In the genomic region with DNA sequence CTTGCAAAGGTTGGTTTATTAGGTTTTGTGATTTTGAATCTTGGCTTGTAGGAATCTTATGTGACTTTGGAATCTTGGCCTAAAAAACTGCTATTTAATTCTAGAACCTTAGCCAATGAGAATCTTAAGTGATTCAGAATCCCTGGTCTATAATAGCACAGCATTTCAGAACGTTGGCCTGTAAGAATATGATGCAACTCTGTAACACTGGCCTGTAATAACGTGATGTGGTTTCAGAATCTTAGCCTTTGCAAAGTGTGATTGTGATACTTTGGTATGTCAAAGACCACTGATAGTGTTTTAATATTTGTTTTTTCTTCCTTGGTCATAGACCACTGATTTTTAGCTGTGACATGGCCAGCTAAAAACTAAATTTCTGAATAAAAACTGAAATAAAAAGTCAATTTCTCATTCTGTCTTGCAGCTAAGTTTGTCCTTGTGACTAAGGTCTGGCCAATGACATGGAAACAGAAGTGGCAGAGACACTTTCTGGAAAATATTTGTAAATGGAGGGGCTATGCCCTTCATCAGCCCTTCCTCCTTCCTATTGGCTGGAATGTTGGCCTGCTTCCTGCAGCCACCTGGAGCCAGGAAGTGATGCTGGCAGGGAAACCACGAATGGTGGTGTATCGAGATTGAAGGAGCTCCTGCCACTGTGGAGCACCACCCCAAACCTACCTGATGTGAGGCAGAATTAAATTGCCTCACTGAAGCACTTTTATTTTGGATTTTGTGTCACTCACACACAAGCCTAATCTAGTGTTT, we compare ENCODE assay signal across 12 cellular contexts. TPM values are rescaled to one million over a fixed set of nuclear protein-coding genes. Genes with fewer than 3 reads are reported as not detected.
DNase-seq lines count a peak whose midpoint lies in the region; ATAC-seq and TF ChIP-seq lines count a peak whose summit lies in the region.
"Had no signal": no experiment of that assay in that cellular context is flagged by ENCODE, and none has a peak within 500 bp of the region (broad histone marks: within the 10 kb centered on the region; RNA-seq: fewer than 3 reads in every experiment).

No MANE protein-coding gene starts in this region.

- peak; percentile 57 for ATAC-seq in omental fat pad (ENCODE audit: low FRiP score)
- no peak for ATAC-seq in T-cell (replicated peaks in 1 of 4)
- ATAC-seq in HG02678 (IDR thresholded peaks at IDR 0.05; ENCODE audit: unreplicated experiment): no peak
- ATAC-seq: upper lobe of right lung had no signal

- H3K27me3 Mint-ChIP-seq in T-cell: peaks cover 13 to 24% of the 10 kb centered on the region in 2 donors

- POLR2A ChIA-PET in T-cell (lab: Charles Lee): no interaction called here

- H3K36me3 Mint-ChIP-seq in T-cell: peaks cover 3% of the 10 kb centered on the region

- H3K27ac Mint-ChIP-seq in T-cell: no peak overlapping the region
- H3K27ac Mint-ChIP-seq: activated CD4-positive, alpha-beta T cell treated with anti-CD3 and anti-CD28 coated beads, Interleukin-2, amount 10 ng/mL, durations not matched to agents 24 days and 14 days; activated naive CD8-positive, alpha-beta T cell had no signal

- H3K9me3 Mint-ChIP-seq in T-cell: peaks cover 16 to 20% (median 19%) of the 10 kb centered on the region in 3 donors

- H3K4me1 Mint-ChIP-seq in T-cell: no peaks in the 10 kb centered on the region
- H3K4me1 Mint-ChIP-seq: activated CD4-positive, alpha-beta T cell treated with anti-CD3 and anti-CD28 coated beads, Interleukin-2, amount 10 ng/mL, durations not matched to agents 24 days and 14 days had no signal

- no peak for TF ChIP-seq CTCF in omental fat pad (IDR thresholded peaks at IDR 0.05)
- TF ChIP-seq CTCF in GM20000 (IDR thresholded peaks at IDR 0.05; ENCODE audit: extremely low read depth, missing control alignments): no peak

- DNase-seq in AG20443 (ENCODE audit: low spot score) (peak; percentile 82), NCI-H460 (ENCODE audit: extremely low read depth, low read depth) (peak; percentile 66), dedifferentiated amniotic fluid mesenchymal stem cell (ENCODE audit: extremely low spot score) (peak; percentile 99), omental fat pad (ENCODE audit: low spot score) (no peak), T-cell (no peak), GDM1 (lab: John Stamatoyannopoulos, UW) (no peak), GM20000 (ENCODE audit: low spot score) (no peak)
- DNase-seq: activated CD4-positive, alpha-beta T cell treated with anti-CD3 and anti-CD28 coated beads, Interleukin-2, amount 10 ng/mL, durations not matched to agents 24 days and 14 days; SHP77; upper lobe of right lung had no signal

- CTCF ChIA-PET in T-cell (lab: Charles Lee): no interaction called here

- H3K4me3 Mint-ChIP-seq in T-cell: no peak overlapping the region
- H3K4me3 Mint-ChIP-seq: activated CD4-positive, alpha-beta T cell treated with anti-CD3 and anti-CD28 coated beads, Interleukin-2, amount 10 ng/mL, durations not matched to agents 24 days and 14 days; activated naive CD8-positive, alpha-beta T cell had no signal

RNA-seq across cellular contexts. Expression of a gene that starts 42.3 kb away (rescaled TPM):
- total RNA-seq in NCI-H460 (2014; rRNA removed; shearing (Covaris generic)): not detected in 2 replicates
- not detected in 2 replicates for polyA plus RNA-seq in NCI-H460 (2014; cell fraction: nucleus; rRNA removed)
- 10 to 100 TPM in 3 of 4 donors, 1 to 10 TPM in 1; 4.7 to 18.8 (median 13.7) TPM for total RNA-seq in omental fat pad
- total RNA-seq in T-cell: under 1 TPM in 3 of 5 donors, not detected in 2; 0.06 to 0.39 (median 0.09) TPM

Comparison
In these comparisons a context has a peak if more than half of its experiments do, and no peak if none do; other contexts are left out.
1. DNase-seq: peak in AG20443 (single experiment), NCI-H460 (single experiment) and dedifferentiated amniotic fluid mesenchymal stem cell (single experiment); none in omental fat pad (single experiment), T-cell (0 of 34), GDM1 (single experiment) and GM20000 (single experiment).